Comparison of ENCODE assay signal across 22 cellular contexts in genomic region chr7:84113906-84114875, GRCh38.
DNase-seq lines count a peak whose midpoint lies in the region; ATAC-seq and TF ChIP-seq lines count a peak whose summit lies in the region.
"Had no signal": no experiment of that assay in that cellular context is flagged by ENCODE, and none has a peak within 500 bp of the region (broad histone marks: within the 10 kb centered on the region; RNA-seq: fewer than 3 reads in every experiment).

No MANE protein-coding gene starts in this region.

- H3K4me1 ChIP-seq in Panc1 (ENCODE audit: control insufficient read depth, insufficient read depth, low read length), result peaks cover 14% of the 10 kb centered on the region
- H3K4me1 ChIP-seq in parathyroid adenoma, result no peaks in the 10 kb centered on the region

- BruUV-seq in Panc1 (replicated peaks; lab: Mats Ljungman, UMichigan), result no TSS peak

- H3K36me3 ChIP-seq in Panc1 (ENCODE audit: control insufficient read depth, insufficient read depth, low read length) (no peaks in the 10 kb centered on the region; the same call in 1 of the 2 replicates), parathyroid adenoma (ENCODE audit: control insufficient read depth, insufficient read depth, low read length) (no peaks in the 10 kb centered on the region)

- H3K9me3 Mint-ChIP-seq in endothelial cell (ENCODE audit: unreplicated experiment), result no peaks in the 10 kb centered on the region
- H3K9me3 Mint-ChIP-seq: activated CD4-positive, alpha-beta T cell treated with anti-CD3 and anti-CD28 coated beads, Interleukin-2, amount 10 ng/mL, durations not matched to agents 24 days and 14 days; HFFc6 had no signal

- H3K9me3 ChIP-seq in Panc1 (ENCODE audit: control insufficient read depth, insufficient read depth, low read depth, low read length) (no peaks in the 10 kb centered on the region), parathyroid adenoma (ENCODE audit: control insufficient read depth, low read length) (no peaks in the 10 kb centered on the region)

- POLR2A ChIA-PET in Panc1 (lab: Charles Lee) (interaction anchor here (0.8 kb wide), 1 partner anchor 10 kb away, joined by 3 read pairs; no protein-coding TSS in a partner anchor), RWPE1 (lab: Yijun Ruan, JAX; ENCODE audit: low non-redundant PET) (no interaction called here)

- intact Hi-C loops in Panc1 (cut with micrococcal nuclease; ENCODE audit: unreplicated experiment), result no loop called here

- peak overlapping the region; percentile 96 for H3K27ac Mint-ChIP-seq in endothelial cell (ENCODE audit: unreplicated experiment)
- H3K27ac Mint-ChIP-seq: activated CD4-positive, alpha-beta T cell treated with anti-CD3 and anti-CD28 coated beads, Interleukin-2, amount 10 ng/mL, durations not matched to agents 24 days and 14 days; progenitor cell of endocrine pancreas had no signal

- H3K36me3 Mint-ChIP-seq in endothelial cell (ENCODE audit: low read depth, unreplicated experiment), result no peaks in the 10 kb centered on the region

- in situ Hi-C loops in Panc1 (cut with HindIII; ENCODE audit: low pct_unique_long_range_greater_than_20kb, low sequenced_read_pairs), result no loop called here

- DNase-seq in DMS 273 (lab: John Stamatoyannopoulos, UW; ENCODE audit: unreplicated experiment) (peak; percentile 74), Panc1 (ENCODE audit: low read depth, low spot score) (no peak), endothelial cell (ENCODE audit: low spot score) (no peak), RPMI8226 (no peak), RWPE1 (ENCODE audit: low spot score) (no peak), foreskin melanocyte (no peak), HUDEP-2 (lab: John Stamatoyannopoulos, UW; ENCODE audit: unreplicated experiment in 76 of 76) (no peak)
- DNase-seq: activated CD4-positive, alpha-beta T cell treated with anti-CD3 and anti-CD28 coated beads, Interleukin-2, amount 10 ng/mL, durations not matched to agents 24 days and 14 days; activated CD8-positive, alpha-beta memory T cell treated with anti-CD3 and anti-CD28 coated beads, Interleukin-2, amount 50 U/mL, for 4 hours; HFFc6; hippocampal formation; kidney; naive thymus-derived CD4-positive, alpha-beta T cell; NCI-H345; Right ventricle myocardium superior; stimulated activated CD4-positive, alpha-beta T cell treated with anti-CD3 and anti-CD28 coated beads, Interleukin-4, amount 100 ng/mL, for 24 hours; T-helper 1 cell had no signal

- peak overlapping the region; percentile 68; the same call in 1 of the 2 replicates for H3K27ac ChIP-seq in Panc1 (ENCODE audit: low read length)
- peak overlapping the region; percentile 17 for H3K27ac ChIP-seq in parathyroid adenoma
- H3K27ac ChIP-seq in RWPE1, result no peak overlapping the region
- H3K27ac ChIP-seq: C4-2B had no signal

- H3K4me1 Mint-ChIP-seq in endothelial cell (ENCODE audit: unreplicated experiment), result peaks cover 45% of the 10 kb centered on the region
- H3K4me1 Mint-ChIP-seq: central memory CD8-positive, alpha-beta T cell had no signal

- CTCF ChIA-PET in Panc1 (lab: Charles Lee), result no interaction called here
- CTCF ChIA-PET in RWPE1 (lab: Yijun Ruan, JAX), result no interaction called here

- H3K4me2 ChIP-seq in parathyroid adenoma (ENCODE audit: low read length), result peak overlapping the region; percentile 34
- H3K4me2 ChIP-seq: smooth muscle cell had no signal

- ATAC-seq in Panc1, result no peak
- ATAC-seq: naive thymus-derived CD4-positive, alpha-beta T cell had no signal

- no peak overlapping the region for H2AFZ ChIP-seq in parathyroid adenoma

- no peak overlapping the region for H3K9ac ChIP-seq in parathyroid adenoma

- H3K4me3 ChIP-seq in Panc1 (ENCODE audit: low read depth in 2 of 2, low read length in 2 of 2), result no peak overlapping the region
- no peak overlapping the region for H3K4me3 ChIP-seq in parathyroid adenoma (ENCODE audit: low read depth, low read length)
- H3K4me3 ChIP-seq: smooth muscle cell had no signal

- no peaks in the 10 kb centered on the region for H3K27me3 Mint-ChIP-seq in endothelial cell (ENCODE audit: unreplicated experiment)
- H3K27me3 Mint-ChIP-seq: central memory CD8-positive, alpha-beta T cell; progenitor cell of endocrine pancreas had no signal

- TF ChIP-seq CTCF in Panc1 (IDR thresholded peaks at IDR 0.05), result no peak
- no peak for TF ChIP-seq CTCF in endothelial cell (IDR thresholded peaks at IDR 0.05; ENCODE audit: unreplicated experiment)
- no peak for TF ChIP-seq CTCF in parathyroid adenoma (IDR thresholded peaks at IDR 0.05)
- TF ChIP-seq CTCF in RWPE1 (conservative IDR thresholded peaks at IDR 0.05; ENCODE audit: low read depth), result no peak

- H3K79me2 ChIP-seq in parathyroid adenoma, result no peaks in the 10 kb centered on the region

- H3K27me3 ChIP-seq in Panc1 (ENCODE audit: control insufficient read depth, insufficient read depth, low read length), result no peaks in the 10 kb centered on the region
- no peaks in the 10 kb centered on the region for H3K27me3 ChIP-seq in parathyroid adenoma (ENCODE audit: control insufficient read depth, insufficient read depth, low read length)

- no peak overlapping the region for H3K4me3 Mint-ChIP-seq in endothelial cell (ENCODE audit: unreplicated experiment)
- H3K4me3 Mint-ChIP-seq: activated CD4-positive, alpha-beta T cell treated with anti-CD3 and anti-CD28 coated beads, Interleukin-2, amount 10 ng/mL, durations not matched to agents 24 days and 14 days; central memory CD8-positive, alpha-beta T cell; naive thymus-derived CD4-positive, alpha-beta T cell had no signal
